Comparison of ENCODE assay signal across 20 cellular contexts in genomic region chr12:44674866-44675265, GRCh38.
A peak's percentile ranks its signal among the peaks of the same experiment; 100 is the strongest.
DNase-seq lines count a peak whose midpoint lies in the region; ATAC-seq, FAIRE-seq and TF ChIP-seq lines count a peak whose summit lies in the region.
"Had no signal": no experiment of that assay in that cellular context is flagged by ENCODE, and none has a peak within 500 bp of the region (broad histone marks: within the 10 kb centered on the region; RNA-seq: fewer than 3 reads in every experiment).

No MANE protein-coding gene starts in this region.

- peak overlapping the region; percentile 26; the same call in 1 of the 2 replicates for H3K27ac ChIP-seq in HUES64 (ENCODE audit: low read depth, low read length)
- H3K27ac ChIP-seq: SJCRH30 had no signal

- no peaks in the 10 kb centered on the region for H3K27me3 ChIP-seq in HUES64 (ENCODE audit: insufficient read depth, low read length)
- H3K27me3 ChIP-seq: SJCRH30 had no signal

- peaks cover 14% of the 10 kb centered on the region for H3K4me1 ChIP-seq in HUES64 (ENCODE audit: insufficient read depth, low read length)
- H3K4me1 ChIP-seq: SJCRH30 had no signal

- FAIRE-seq in urothelium cell line (lab: Jason Lieb, UNC) (no peak), GM12891 (lab: Jason Lieb, UNC) (no peak)
- FAIRE-seq: GM12878, GM18507 had no signal

- WGBS in HUES64, result 16% methylated on average over 1 of the region's 1 CpG

- no peak overlapping the region for H3K4me3 ChIP-seq in HUES64 (ENCODE audit: low read length)
- H3K4me3 ChIP-seq: GM12878, GM23338, SJCRH30 had no signal

- no peak for ATAC-seq in HG03439 (IDR thresholded peaks at IDR 0.05; ENCODE audit: unreplicated experiment)
- ATAC-seq: GM12878, GM23338 had no signal

- H3K9ac ChIP-seq in HUES64 (ENCODE audit: low read depth, low read length), result no peak overlapping the region

- H3K9me3 ChIP-seq in HUES64 (ENCODE audit: insufficient read depth, low read depth, low read length), result no peaks in the 10 kb centered on the region

- H3K36me3 ChIP-seq in HUES64 (ENCODE audit: insufficient read depth, low read length), result no peaks in the 10 kb centered on the region
- H3K36me3 ChIP-seq: SJCRH30 had no signal

- no peak for TF ChIP-seq POLR2A in GM12891 (IDR thresholded peaks at IDR 0.05; ENCODE audit: low read depth, low read length)

- peak; percentile 53 for DNase-seq in SW480 (ENCODE audit: low spot score)
- peak; percentile 29 for DNase-seq in midbrain (lab: John Stamatoyannopoulos, UW)
- no peak for DNase-seq in urothelium cell line (ENCODE audit: low spot score)
- no peak for DNase-seq in NCI-H1048 (lab: John Stamatoyannopoulos, UW)
- DNase-seq in GM12891 (ENCODE audit: insufficient read length, low spot score), result no peak
- DNase-seq: Calu3; CD4-positive, alpha-beta T cell; GDM1; KBM-7; NCI-H1436 treated with DMSO at 0.1 percent for 48 hours; NCI-H2081 treated with DMSO at 0.1 percent for 48 hours; NCI-H526 treated with DMSO at 0.1 percent for 48 hours; RPMI8226; SJCRH30; SW 1271 had no signal

TF ChIP-seq in GM12891, 5 proteins besides CTCF, POLR2A, EP300 and RAD21:
- TF ChIP-seq PAX5 (IDR thresholded peaks at IDR 0.05; ENCODE audit: insufficient read depth, low read length, severe bottlenecking) (no peak), TAF1 (IDR thresholded peaks at IDR 0.05; ENCODE audit: low read depth, low read length) (no peak), POLR2AphosphoS5 (IDR thresholded peaks at IDR 0.05; ENCODE audit: low read depth, low read length) (no peak), POU2F2 (IDR thresholded peaks at IDR 0.05; ENCODE audit: low read depth, low read length) (no peak), SPI1 (IDR thresholded peaks at IDR 0.05; ENCODE audit: low read depth, low read length) (no peak)

Comparison
In these comparisons a context has a peak if more than half of its experiments do, and no peak if none do; other contexts are left out.
1. DNase-seq: peak in SW480 (single experiment) and midbrain (single experiment); none in urothelium cell line (single experiment), NCI-H1048 (single experiment) and GM12891 (single experiment).